11 cellular contexts compared by ENCODE assay signal in the genomic region with DNA sequence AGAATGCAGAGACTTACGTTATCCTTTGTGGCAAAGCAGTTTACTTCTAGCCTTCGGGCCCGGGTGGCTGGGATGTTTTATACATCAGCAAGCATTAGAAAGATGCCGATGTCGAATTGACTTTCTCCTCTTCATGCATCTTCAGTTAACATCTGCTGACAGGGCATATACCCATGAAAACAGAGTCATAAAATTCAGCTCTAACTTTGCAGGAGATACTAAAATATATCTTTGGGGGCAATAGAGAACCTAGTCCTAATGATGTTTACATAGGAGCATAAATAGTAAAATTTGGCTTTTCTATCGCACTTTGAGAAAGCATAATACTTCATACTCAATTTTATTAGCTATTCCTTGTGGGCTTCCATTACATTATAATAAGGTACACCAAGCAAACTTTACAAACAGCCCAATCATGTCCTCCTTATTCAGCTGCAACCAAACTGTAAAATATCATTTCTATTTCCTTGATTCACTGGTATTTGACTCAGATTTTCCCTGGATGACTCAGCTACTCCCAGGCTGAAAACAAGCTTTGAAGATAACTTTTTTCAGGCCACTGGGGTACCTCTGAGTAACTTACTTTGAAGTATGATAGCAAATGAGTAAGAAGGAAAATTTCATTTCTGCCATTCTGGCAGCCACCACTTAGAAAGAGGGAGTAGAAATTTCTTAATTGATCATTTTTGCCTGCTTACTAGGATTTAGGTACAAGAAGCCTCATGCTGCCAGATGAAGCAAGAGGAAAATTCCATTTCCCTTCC.
DNase-seq lines count a peak whose midpoint lies in the region; ATAC-seq, FAIRE-seq and TF ChIP-seq lines count a peak whose summit lies in the region.
"Had no signal": no experiment of that assay in that cellular context is flagged by ENCODE, and none has a peak within 500 bp of the region (broad histone marks: within the 10 kb centered on the region; RNA-seq: fewer than 3 reads in every experiment).

No MANE protein-coding gene starts in this region.

- H3K4me1 Mint-ChIP-seq in glutamatergic neuron (ENCODE audit: low read depth, unreplicated experiment), result no peaks in the 10 kb centered on the region
- H3K4me1 Mint-ChIP-seq: memory B cell had no signal

- H4K8ac ChIP-seq in mesendoderm (ENCODE audit: low read depth, low read length), result no peak overlapping the region

- POLR2A ChIA-PET in BJ (lab: Charles Lee), result no interaction called here
- POLR2A ChIA-PET in GM12878 (lab: Charles Lee), result no interaction called here

- H3K27ac ChIP-seq in GM12878 (ENCODE audit: control insufficient read depth, insufficient read depth) (no peak overlapping the region), mesendoderm (ENCODE audit: low read depth, low read length) (no peak overlapping the region)

- no peak overlapping the region for H3K4me3 Mint-ChIP-seq in glutamatergic neuron (ENCODE audit: unreplicated experiment)
- H3K4me3 Mint-ChIP-seq: memory B cell had no signal

- H2AK5ac ChIP-seq in mesendoderm (ENCODE audit: low read length), result no peak overlapping the region

- no peak overlapping the region for H2BK120ac ChIP-seq in mesendoderm (ENCODE audit: low read depth, low read length)

- in situ Hi-C loops in GM12878 (cut with MboI), result no loop called here

- no peak overlapping the region for H3K4ac ChIP-seq in mesendoderm (ENCODE audit: low read depth, low read length)

- H3K27ac Mint-ChIP-seq in glutamatergic neuron (ENCODE audit: unreplicated experiment), result no peak overlapping the region
- H3K27ac Mint-ChIP-seq: memory B cell had no signal

- H3K79me1 ChIP-seq in mesendoderm (ENCODE audit: low read length), result no peaks in the 10 kb centered on the region

- H3K4me3 ChIP-seq in BJ (ENCODE audit: low read depth, low read length) (no peak overlapping the region), GM12878 (no peak overlapping the region), mesendoderm (ENCODE audit: low read length) (no peak overlapping the region)

- no peaks in the 10 kb centered on the region for H3K79me2 ChIP-seq in GM12878 (ENCODE audit: control insufficient read depth, insufficient read depth, low read length)
- H3K79me2 ChIP-seq in mesendoderm (ENCODE audit: control insufficient read depth, insufficient read depth, low read length), result no peaks in the 10 kb centered on the region

- no peaks in the 10 kb centered on the region for H4K20me1 ChIP-seq in GM12878 (ENCODE audit: control insufficient read depth, insufficient read depth)

- no TSS peak for BruUV-seq in GM12878 (replicated peaks; lab: Mats Ljungman, UMichigan)

- H3K36me3 ChIP-seq in BJ (ENCODE audit: control insufficient read depth, insufficient read depth, low read length) (no peaks in the 10 kb centered on the region), GM12878 (ENCODE audit: control insufficient read depth in 2 of 2, insufficient read depth in 2 of 2, low read length in 1 of 2) (no peaks in the 10 kb centered on the region), mesendoderm (ENCODE audit: control insufficient read depth, insufficient read depth, low read length) (no peaks in the 10 kb centered on the region)

- H3K56ac ChIP-seq in mesendoderm (ENCODE audit: low read length), result no peak overlapping the region

- H3K4me1 ChIP-seq in GM12878 (ENCODE audit: control insufficient read depth, insufficient read depth, low read length) (no peaks in the 10 kb centered on the region), mesendoderm (ENCODE audit: control insufficient read depth, low read depth, low read length) (no peaks in the 10 kb centered on the region)

- no peak overlapping the region for H2BK5ac ChIP-seq in mesendoderm (ENCODE audit: low read length)

- no peak overlapping the region for H3K18ac ChIP-seq in mesendoderm (ENCODE audit: low read length)

- TF ChIP-seq CTCF in BJ (IDR thresholded peaks at IDR 0.05; ENCODE audit: insufficient read depth, low read depth, low read length), result no peak
- no peak for TF ChIP-seq CTCF in GM12878 (IDR thresholded peaks at IDR 0.05 in 2 of 3, conservative IDR thresholded peaks at IDR 0.05 in 1 of 3; ENCODE audit: control insufficient read depth in 2 of 3, extremely low read depth in 1 of 3, insufficient read depth in 1 of 3, low read depth in 3 of 3, low read length in 3 of 3)
- TF ChIP-seq CTCF in glutamatergic neuron (IDR thresholded peaks at IDR 0.05; ENCODE audit: partially characterized antibody, unreplicated experiment), result no peak

- SMC1A ChIA-PET in GM12878 (lab: Charles Lee; ENCODE audit: uncharacterized antibody, unreplicated experiment), result interaction anchor here (1.0 kb wide), 1 partner anchor 10 kb away, joined by 3 read pairs; no protein-coding TSS in a partner anchor

- no peaks in the 10 kb centered on the region for H3K27me3 Mint-ChIP-seq in glutamatergic neuron (ENCODE audit: unreplicated experiment)
- H3K27me3 Mint-ChIP-seq: memory B cell had no signal

- TF ChIP-seq RAD21 in GM12878 (IDR thresholded peaks at IDR 0.05; ENCODE audit: insufficient read depth, low read depth, low read length), result no peak

- no peak overlapping the region for H2BK15ac ChIP-seq in mesendoderm (replicated peaks; ENCODE audit: low read depth)

- no peak overlapping the region for H3K23ac ChIP-seq in mesendoderm (ENCODE audit: low read length)

- CTCF ChIA-PET in BJ (lab: Yijun Ruan, JAX), result no interaction called here
- CTCF ChIA-PET in GM12878 (lab: Yijun Ruan, JAX), result no interaction called here

- H3K27me3 ChIP-seq in BJ (ENCODE audit: control insufficient read depth, insufficient read depth, low read length), result no peaks in the 10 kb centered on the region
- H3K27me3 ChIP-seq in GM12878 (replicated peaks in 1 of 2; ENCODE audit: control insufficient read depth in 2 of 2, insufficient read depth in 2 of 2, low read length in 1 of 2), result no peaks in the 10 kb centered on the region
- H3K27me3 ChIP-seq in mesendoderm (ENCODE audit: insufficient read depth, low read length, poor library complexity), result no peaks in the 10 kb centered on the region

- RAD21 ChIA-PET in GM12878 (lab: Charles Lee; ENCODE audit: unreplicated experiment), result no interaction called here

- H2AFZ ChIP-seq in GM12878 (ENCODE audit: control insufficient read depth, low read depth, low read length), result no peak overlapping the region

- H3K36me3 Mint-ChIP-seq in glutamatergic neuron (ENCODE audit: unreplicated experiment), result no peaks in the 10 kb centered on the region
- H3K36me3 Mint-ChIP-seq: memory B cell had no signal

- no peak overlapping the region for H4K5ac ChIP-seq in mesendoderm (ENCODE audit: low read length)

- H3K9me3 Mint-ChIP-seq in glutamatergic neuron (ENCODE audit: unreplicated experiment), result peaks cover 2% of the 10 kb centered on the region

- H3K9me3 ChIP-seq in GM12878 (replicated peaks; ENCODE audit: control insufficient read depth, insufficient read depth, low read length), result no peaks in the 10 kb centered on the region

- H3K9ac ChIP-seq in GM12878 (ENCODE audit: control insufficient read depth, insufficient read depth, low read length) (no peak overlapping the region), mesendoderm (ENCODE audit: low read length) (no peak overlapping the region)

- DNase-seq in BJ (ENCODE audit: low read depth) (peak; percentile 66), HS-5 (ENCODE audit: low read depth) (peak; percentile 89), GM12878 (ENCODE audit: low read depth, low spot score) (no peak), mesendoderm (peak; percentile 57), NCI-H526 treated with DMSO at 0.1 percent for 48 hours (lab: John Stamatoyannopoulos, UW) (no peak), glutamatergic neuron (no peak), NCI-H1436 (lab: John Stamatoyannopoulos, UW) (no peak)
- DNase-seq: GF-D8, NCI-H1694 treated with DMSO at 0.1 percent for 48 hours had no signal

- no peak for FAIRE-seq in GM12878 (lab: Jason Lieb, UNC)

- no peak for TF ChIP-seq POLR2A in GM12878 (IDR thresholded peaks at IDR 0.05; ENCODE audit: low read depth, low read length)

- ATAC-seq in GM12878 (no peak), GM19351 (IDR thresholded peaks at IDR 0.05; ENCODE audit: unreplicated experiment) (no peak)

- TF ChIP-seq EP300 in GM12878 (IDR thresholded peaks at IDR 0.05; ENCODE audit: borderline replicate concordance in 1 of 2, control insufficient read depth in 1 of 2, low read depth in 2 of 2, low read length in 2 of 2), result no peak

- WGBS in GM12878 (ENCODE audit: insufficient coverage, insufficient replicate concordance, low lambda C conversion rate, missing lambda C conversion rate), result 36% methylated on average over 6 of the region's 6 CpGs
- no CpG with 5 or more reads among the region's 6 CpGs for WGBS in mesendoderm (ENCODE audit: extremely low coverage, insufficient coverage, low lambda C conversion rate)

- intact Hi-C loops in GM12878 (cut with micrococcal nuclease; ENCODE audit: unreplicated experiment), result no loop called here

- H3K4me2 ChIP-seq in GM12878 (ENCODE audit: control insufficient read depth, insufficient read depth) (no peak overlapping the region), mesendoderm (ENCODE audit: low read length) (no peak overlapping the region)

TF ChIP-seq in GM12878, 131 proteins besides CTCF, POLR2A, EP300 and RAD21:
- TF ChIP-seq JUNB (IDR thresholded peaks at IDR 0.05), result peak; percentile 25; the same call in 1 of the 2 replicates
- TF ChIP-seq USF2 (IDR thresholded peaks at IDR 0.05; ENCODE audit: borderline replicate concordance, low read depth, low read length), result no peak

Comparison
In these comparisons a context has a peak if more than half of its experiments do, and no peak if none do; other contexts are left out.
1. DNase-seq: peak in BJ (single experiment), HS-5 (single experiment) and mesendoderm (single experiment); none in GM12878 (single experiment), NCI-H526 treated with DMSO at 0.1 percent for 48 hours (single experiment), glutamatergic neuron (single experiment) and NCI-H1436 (single experiment).